Comparison of ENCODE assay signal across 18 cellular contexts in the genomic region with DNA sequence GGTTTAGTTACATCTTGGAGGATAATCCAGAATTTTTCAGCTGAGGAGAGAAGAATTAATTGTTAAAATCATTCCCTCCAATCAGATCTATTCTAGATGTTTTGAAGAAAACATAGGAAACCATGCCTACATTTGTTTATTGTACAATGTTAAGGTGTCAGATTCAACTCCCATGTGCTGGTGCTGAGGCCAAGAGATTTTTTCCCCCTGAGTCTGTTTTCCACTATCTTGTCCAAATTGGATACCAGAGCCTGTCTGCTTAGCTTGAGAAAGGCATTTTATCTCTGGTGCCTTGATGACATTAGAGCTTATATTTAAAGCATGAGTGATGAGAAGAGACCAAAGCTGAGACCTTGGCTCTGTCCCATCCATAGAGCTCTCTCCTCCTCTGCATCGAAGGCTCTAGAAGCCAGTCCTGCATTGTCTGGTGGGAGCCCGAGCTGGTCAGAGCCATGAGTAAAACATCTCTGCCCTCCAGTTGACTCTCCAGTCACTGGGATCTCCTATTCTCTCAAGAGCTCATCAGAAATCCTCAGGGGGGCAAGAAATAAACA. TPM values are rescaled to one million over a fixed set of nuclear protein-coding genes. Genes with fewer than 3 reads are reported as not detected.
A peak's percentile ranks its signal among the peaks of the same experiment; 100 is the strongest.
DNase-seq lines count a peak whose midpoint lies in the region; ATAC-seq and TF ChIP-seq lines count a peak whose summit lies in the region.
"Had no signal": no experiment of that assay in that cellular context is flagged by ENCODE, and none has a peak within 500 bp of the region (broad histone marks: within the 10 kb centered on the region; RNA-seq: fewer than 3 reads in every experiment).

No MANE protein-coding gene starts in this region.

- H3K9me3 Mint-ChIP-seq in activated naive CD4-positive, alpha-beta T cell treated with anti-CD3 and anti-CD28 coated beads, Interleukin-2, amount 50 U/mL, for 72 hours = no peaks in the 10 kb centered on the region
- H3K9me3 Mint-ChIP-seq: CD14-positive monocyte had no signal

- no peak for TF ChIP-seq CTCF in left lung (IDR thresholded peaks at IDR 0.05)
- TF ChIP-seq CTCF in BE2C (IDR thresholded peaks at IDR 0.05; ENCODE audit: low read depth, low read length) = no peak

- intact Hi-C loops in cardiac septum (cut with DNase I) (no loop called here), left lung (cut with DNase I) (no loop called here)

- DNase-seq in amniotic epithelial cell (ENCODE audit: low read depth) (peak; percentile 42), cardiac septum (ENCODE audit: low spot score) (peak; percentile 74), left lung (no peak), BE2C (no peak), substantia nigra (lab: John Stamatoyannopoulos, UW) (no peak), AG20443 (ENCODE audit: low spot score) (no peak)
- no peak for DNase-seq in activated naive CD4-positive, alpha-beta T cell treated with anti-CD3 and anti-CD28 coated beads, Interleukin-2, amount 50 U/mL, for 72 hours (ENCODE audit: low spot score in 2 of 2)
- DNase-seq: AML-193, DMS79, H7, Kasumi-1, MG63, NCI-H1092, NCI-H1436 treated with DMSO at 0.1 percent for 48 hours, NCI-H2081 treated with DMSO at 0.1 percent for 48 hours had no signal

- H3K9me3 ChIP-seq in left lung (no peaks in the 10 kb centered on the region), BE2C (no peaks in the 10 kb centered on the region)
- H3K9me3 ChIP-seq: MG63 had no signal

- H3K27ac ChIP-seq in left lung (no peak overlapping the region), substantia nigra (ENCODE audit: low read depth, low read length, poor library complexity, severe bottlenecking) (no peak overlapping the region)
- H3K27ac ChIP-seq: HL-60 had no signal

- H3K4me3 ChIP-seq in left lung (no peak overlapping the region), BE2C (ENCODE audit: low read depth, low read length) (no peak overlapping the region)
- H3K4me3 ChIP-seq: MG63 had no signal

- H3K36me3 Mint-ChIP-seq in activated naive CD4-positive, alpha-beta T cell treated with anti-CD3 and anti-CD28 coated beads, Interleukin-2, amount 50 U/mL, for 72 hours = no peaks in the 10 kb centered on the region
- H3K36me3 Mint-ChIP-seq: CD14-positive monocyte had no signal

- H3K36me3 ChIP-seq in left lung (no peaks in the 10 kb centered on the region), BE2C (no peaks in the 10 kb centered on the region)
- H3K36me3 ChIP-seq: MG63 had no signal

- H3K4me1 ChIP-seq in left lung (no peaks in the 10 kb centered on the region), BE2C (no peaks in the 10 kb centered on the region)

- no peak overlapping the region for H3K27ac Mint-ChIP-seq in activated naive CD4-positive, alpha-beta T cell treated with anti-CD3 and anti-CD28 coated beads, Interleukin-2, amount 50 U/mL, for 72 hours
- H3K27ac Mint-ChIP-seq: CD14-positive monocyte had no signal

- H3K27me3 ChIP-seq in left lung (no peaks in the 10 kb centered on the region), BE2C (no peaks in the 10 kb centered on the region)
- H3K27me3 ChIP-seq: MG63 had no signal

- ATAC-seq in left lung = peak; percentile 20
- no peak for ATAC-seq in activated naive CD4-positive, alpha-beta T cell treated with anti-CD3 and anti-CD28 coated beads, Interleukin-2, amount 50 U/mL, for 72 hours
- ATAC-seq: Panc1 had no signal

RNA-seq across cellular contexts. Expression of a gene that starts 10.4 kb away (rescaled TPM):
- total RNA-seq in cardiac septum = 214 TPM
- 100 to 1,000 TPM; 109 to 121 TPM for total RNA-seq in left lung
- 306 TPM for polyA plus RNA-seq in BE2C (2012; ENCODE audit: insufficient read depth, insufficient read length, low read depth)
- total RNA-seq in activated naive CD4-positive, alpha-beta T cell treated with anti-CD3 and anti-CD28 coated beads, Interleukin-2, amount 50 U/mL, for 72 hours = 100 to 1,000 TPM; 133 to 148 TPM

RNA-seq across cellular contexts. Expression of a gene that starts 59.5 kb away (rescaled TPM):
- total RNA-seq in cardiac septum = 494 TPM
- total RNA-seq in left lung = 100 to 1,000 TPM; 259 to 298 TPM
- polyA plus RNA-seq in BE2C (2012; ENCODE audit: insufficient read depth, insufficient read length, low read depth) = 482 TPM
- 100 to 1,000 TPM; 156 to 291 TPM for total RNA-seq in activated naive CD4-positive, alpha-beta T cell treated with anti-CD3 and anti-CD28 coated beads, Interleukin-2, amount 50 U/mL, for 72 hours

Comparison
In these comparisons a context has a peak if more than half of its experiments do, and no peak if none do; other contexts are left out.
1. DNase-seq: peak in amniotic epithelial cell (single experiment) and cardiac septum (single experiment); none in left lung (0 of 2), BE2C (single experiment), substantia nigra (0 of 49), activated naive CD4-positive, alpha-beta T cell treated with anti-CD3 and anti-CD28 coated beads, Interleukin-2, amount 50 U/mL, for 72 hours (0 of 2) and AG20443 (single experiment).